13 cellular contexts compared by ENCODE assay signal in genomic region chr22:23110190-23110921, GRCh38. TPM values are rescaled to one million over a fixed set of nuclear protein-coding genes. Genes with fewer than 3 reads are reported as not detected.
DNase-seq lines count a peak whose midpoint lies in the region; ATAC-seq lines count a peak whose summit lies in the region.
"Had no signal": no experiment of that assay in that cellular context is flagged by ENCODE, and none has a peak within 500 bp of the region (broad histone marks: within the 10 kb centered on the region; RNA-seq: fewer than 3 reads in every experiment).

No MANE protein-coding gene starts in this region.

- ATAC-seq in GM18867 (IDR thresholded peaks at IDR 0.05; ENCODE audit: unreplicated experiment) = no peak
- ATAC-seq: left lobe of liver had no signal

- DNase-seq in DMS153 (lab: John Stamatoyannopoulos, UW) (peak; percentile 22), NCI-H1092 treated with DMSO at 0.1 percent for 48 hours (lab: John Stamatoyannopoulos, UW) (peak; percentile 87), SK-N-DZ (ENCODE audit: low spot score) (peak; percentile 32), midbrain (lab: John Stamatoyannopoulos, UW) (peak; percentile 14), cortex of kidney (lab: John Stamatoyannopoulos, UW) (no peak), GDM1 (lab: John Stamatoyannopoulos, UW) (no peak)
- DNase-seq: activated effector memory CD4-positive, alpha-beta T cell treated with Interleukin-2 at 50 U/mL for 16 hours; hippocampal formation; OCI-M1; T-cell had no signal

RNA-seq across cellular contexts. Expression of gene RSPH14, which starts 31.4 kb away (rescaled TPM):
- 0.74 and 1.2 TPM in 2 replicates for polyA plus RNA-seq in SK-N-DZ (2014; cell fraction: cytosol; rRNA removed)
- polyA plus RNA-seq in SK-N-DZ (2014; cell fraction: nucleus; rRNA removed) = not detected in 2 replicates
- polyA plus RNA-seq: fibroblast of lung had no signal

RNA-seq across cellular contexts. Expression of gene RAB36, which starts 34.9 kb away (rescaled TPM):
- 0.83 and 1.2 TPM in 2 replicates for polyA plus RNA-seq in SK-N-DZ (2014; cell fraction: cytosol; rRNA removed)
- 0.58 and 2.4 TPM in 2 replicates for polyA plus RNA-seq in SK-N-DZ (2014; cell fraction: nucleus; rRNA removed)

RNA-seq across cellular contexts. Expression of gene GNAZ, which starts 40.0 kb away (rescaled TPM):
- 21.4 and 22.8 TPM in 2 replicates for polyA plus RNA-seq in SK-N-DZ (2014; cell fraction: cytosol; rRNA removed)
- 19.9 and 21.1 TPM in 2 replicates for polyA plus RNA-seq in SK-N-DZ (2014; cell fraction: nucleus; rRNA removed)

Comparison
In these comparisons a context has a peak if more than half of its experiments do, and no peak if none do; other contexts are left out.
1. DNase-seq: peak in DMS153 (single experiment), NCI-H1092 treated with DMSO at 0.1 percent for 48 hours (single experiment), SK-N-DZ (single experiment) and midbrain (single experiment); none in cortex of kidney (single experiment) and GDM1 (single experiment).